In the genomic region with DNA sequence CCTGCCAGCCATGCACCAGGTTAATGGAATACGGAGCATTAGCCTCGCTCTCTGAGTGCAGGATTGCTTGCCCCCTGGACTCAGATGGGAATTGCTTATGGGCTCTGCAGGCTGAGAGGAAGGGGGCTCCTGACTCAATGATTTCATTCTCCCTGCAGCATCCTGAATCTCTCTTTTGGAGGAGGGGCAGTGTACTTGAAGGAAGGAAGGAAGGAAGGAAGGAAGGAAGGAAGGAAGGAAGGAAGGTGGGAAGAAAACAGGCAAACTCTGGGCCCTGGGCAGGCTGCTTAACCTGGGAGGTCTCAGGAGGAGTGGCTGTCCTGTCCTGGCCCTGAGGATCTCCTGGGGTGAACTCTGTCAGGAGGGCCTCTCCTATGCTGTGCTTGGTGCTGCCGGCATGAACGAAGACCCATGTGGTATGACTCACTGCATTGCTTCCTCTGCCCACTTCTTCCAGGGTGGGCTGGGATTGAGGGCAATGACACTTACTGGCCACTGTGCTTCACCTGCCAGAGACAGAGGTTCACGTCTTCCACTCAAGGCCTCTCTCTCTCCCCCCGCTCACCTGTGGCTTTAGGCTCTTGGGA, we compare ENCODE assay signal across 19 cellular contexts.
"Had no signal": no experiment of that assay in that cellular context is flagged by ENCODE, and none has a peak within 500 bp of the region (broad histone marks: within the 10 kb centered on the region; RNA-seq: fewer than 3 reads in every experiment).

No MANE protein-coding gene starts in this region.

- H3K4me1 ChIP-seq: left ventricle myocardium inferior, lower lobe of right lung, uterus had no signal

- H3K27me3 ChIP-seq: uterus had no signal

- H3K27ac ChIP-seq: dorsolateral prefrontal cortex, left ventricle myocardium inferior, lower lobe of right lung, neutrophil, uterus had no signal

- ATAC-seq: esophagus mucosa, left cardiac atrium, lower lobe of right lung had no signal

- H3K4me3 Mint-ChIP-seq: immature natural killer cell, memory B cell, naive B cell, nephron progenitor cell had no signal

- H3K4me1 Mint-ChIP-seq: immature natural killer cell, memory B cell, naive B cell had no signal

- H3K36me3 ChIP-seq: left ventricle myocardium inferior, lower lobe of right lung, neutrophil, uterus had no signal

- H3K36me3 Mint-ChIP-seq: immature natural killer cell, memory B cell, naive B cell had no signal

- H3K4me3 ChIP-seq: dorsolateral prefrontal cortex, left ventricle myocardium inferior, lower lobe of right lung, uterus had no signal

- H3K27ac Mint-ChIP-seq: immature natural killer cell, memory B cell, naive B cell, nephron progenitor cell had no signal

- H3K9me3 Mint-ChIP-seq: immature natural killer cell, nephron progenitor cell had no signal

- H3K9me3 ChIP-seq: neutrophil, uterus had no signal

- DNase-seq: cortex of kidney; dorsolateral prefrontal cortex; effector CD8-positive, alpha-beta T cell; immature natural killer cell; kidney; left cardiac atrium; left ventricle myocardium inferior; lower lobe of right lung; naive B cell; nephron progenitor cell; posterior cingulate gyrus; small intestine; stimulated activated CD4-positive, alpha-beta T cell treated with anti-CD3 and anti-CD28 coated beads, Interleukin-2, amount 100 ng/mL, for 48 hours; stimulated activated naive CD4-positive, alpha-beta T cell treated with Interleukin-2 at 50 U/mL for 16 hours; trophoblast cell; uterus had no signal
